In the genomic region with DNA sequence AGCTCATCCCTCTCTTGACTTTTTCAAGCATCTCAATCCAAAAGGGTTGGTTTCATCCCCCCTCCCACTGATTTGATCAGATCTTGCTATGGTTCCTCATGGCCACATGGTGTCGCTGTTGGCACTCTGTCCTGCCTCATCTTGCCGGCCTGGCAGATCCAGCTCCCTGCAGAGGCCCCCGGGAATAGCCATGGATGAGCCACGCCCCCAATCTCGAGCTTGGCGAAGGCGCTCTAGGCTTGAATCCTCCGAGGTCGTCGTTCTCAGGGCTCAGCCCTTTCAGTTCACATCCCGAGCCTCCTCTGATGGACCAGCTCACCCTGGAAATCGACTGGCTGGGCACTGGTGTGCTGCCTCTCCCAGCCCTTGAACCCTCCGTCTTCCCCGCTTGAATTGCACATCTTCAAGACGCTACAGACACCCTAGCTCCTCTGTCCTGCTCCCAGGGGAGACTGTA, we compare ENCODE assay signal across 9 cellular contexts.
DNase-seq lines count a peak whose midpoint lies in the region; ATAC-seq, FAIRE-seq and TF ChIP-seq lines count a peak whose summit lies in the region.
"Had no signal": no experiment of that assay in that cellular context is flagged by ENCODE, and none has a peak within 500 bp of the region (broad histone marks: within the 10 kb centered on the region; RNA-seq: fewer than 3 reads in every experiment).

No MANE protein-coding gene starts in this region.

- no peaks in the 10 kb centered on the region for H3K4me1 ChIP-seq in endothelial cell of umbilical vein (ENCODE audit: control insufficient read depth, extremely low read depth, insufficient read depth, low read length)
- peaks cover 3 to 5% (median 4%) of the 10 kb centered on the region in 5 donors for H3K4me1 ChIP-seq in subcutaneous abdominal adipose tissue (ENCODE audit: control insufficient read depth in 5 of 5, insufficient read depth in 5 of 5, low read length in 5 of 5)

- POLR2A ChIA-PET in AG04449 (lab: Yijun Ruan, JAX) = no interaction called here
- POLR2A ChIA-PET in endothelial cell of umbilical vein (lab: Charles Lee) = no interaction called here

- H3K36me3 ChIP-seq in endothelial cell of umbilical vein (ENCODE audit: control insufficient read depth in 2 of 2, extremely low read depth in 1 of 2, insufficient read depth in 2 of 2, low read length in 2 of 2) (no peaks in the 10 kb centered on the region), subcutaneous abdominal adipose tissue (ENCODE audit: control insufficient read depth in 5 of 5, insufficient read depth in 5 of 5, low read length in 5 of 5) (no peaks in the 10 kb centered on the region)

- BruUV-seq in endothelial cell of umbilical vein (replicated peaks; lab: Mats Ljungman, UMichigan) = no TSS peak

- intact Hi-C loops in endothelial cell of umbilical vein (cut with micrococcal nuclease) = no loop called here

- H3K9ac ChIP-seq in endothelial cell of umbilical vein (replicated peaks; ENCODE audit: extremely low read depth, insufficient read depth, low read length) (no peak overlapping the region), subcutaneous abdominal adipose tissue (ENCODE audit: low read length in 5 of 5) (no peak overlapping the region)

- peak; percentile 74 for ATAC-seq in SK-N-SH treated with all-trans-retinoic acid at 6 μM for 48 hours
- ATAC-seq in T-helper 17 cell = no peak

- peak overlapping the region; percentile 42 for H3K4me3 ChIP-seq in AG04449 (ENCODE audit: low read depth, low read length)
- no peak overlapping the region for H3K4me3 ChIP-seq in endothelial cell of umbilical vein (replicated peaks in 1 of 3; ENCODE audit: insufficient read depth in 1 of 3, low read depth in 1 of 3, low read length in 3 of 3)
- peak overlapping the region; percentile 33 to 56 (median 47) for H3K4me3 ChIP-seq in subcutaneous abdominal adipose tissue (ENCODE audit: low read depth in 1 of 5, low read length in 5 of 5)

- no peak overlapping the region for H2AFZ ChIP-seq in endothelial cell of umbilical vein (ENCODE audit: low read depth, low read length)

- TF ChIP-seq CTCF in AG04449 (IDR thresholded peaks at IDR 0.05; ENCODE audit: insufficient read depth, low read length, missing control alignments) (peak; percentile 91), GM12874 (IDR thresholded peaks at IDR 0.05; ENCODE audit: insufficient read depth, low read depth, low read length) (peak; percentile 67), endothelial cell of umbilical vein (IDR thresholded peaks at IDR 0.05; ENCODE audit: extremely low read depth in 1 of 2, insufficient read depth in 1 of 2, low read depth in 1 of 2, low read length in 2 of 2) (peak; percentile 21 to 34)

- no peak overlapping the region for H3K4me3 Mint-ChIP-seq in T-helper 17 cell
- H3K4me3 Mint-ChIP-seq: immature natural killer cell had no signal

- no peak overlapping the region for H3K27ac ChIP-seq in endothelial cell of umbilical vein (ENCODE audit: insufficient read depth, low read depth, low read length)
- H3K27ac ChIP-seq in subcutaneous abdominal adipose tissue (ENCODE audit: low read depth, low read length) = no peak overlapping the region

- no peaks in the 10 kb centered on the region for H3K79me2 ChIP-seq in endothelial cell of umbilical vein (ENCODE audit: control insufficient read depth, insufficient read depth, low read length)

- CTCF ChIA-PET in AG04449 (lab: Yijun Ruan, JAX) = interaction anchor here (0.7 to 2.5 kb wide), 11 partner anchors 10 to 1774 kb away, joined by 3 to 16 read pairs (median 4); no protein-coding TSS in a partner anchor
- CTCF ChIA-PET in endothelial cell of umbilical vein (lab: Charles Lee) = no interaction called here

- H3K27ac Mint-ChIP-seq in T-helper 17 cell = no peak overlapping the region
- H3K27ac Mint-ChIP-seq: immature natural killer cell had no signal

- no peak for TF ChIP-seq POLR2A in endothelial cell of umbilical vein (IDR thresholded peaks at IDR 0.05; ENCODE audit: low read depth, low read length)

- peak; percentile 21 for FAIRE-seq in endothelial cell of umbilical vein (lab: Jason Lieb, UNC)

- H3K9me3 ChIP-seq in endothelial cell of umbilical vein (replicated peaks; ENCODE audit: control insufficient read depth, insufficient read depth, low read length) (no peaks in the 10 kb centered on the region), subcutaneous abdominal adipose tissue (ENCODE audit: control insufficient read depth in 5 of 5, low read length in 5 of 5) (no peaks in the 10 kb centered on the region), T-helper 17 cell (ENCODE audit: control insufficient read depth, low read length, poor library complexity, severe bottlenecking) (no peaks in the 10 kb centered on the region)

- peaks cover 26% of the 10 kb centered on the region for H3K27me3 Mint-ChIP-seq in T-helper 17 cell

- no peaks in the 10 kb centered on the region for H3K27me3 ChIP-seq in endothelial cell of umbilical vein (ENCODE audit: control insufficient read depth in 2 of 2, insufficient read depth in 2 of 2, low read length in 2 of 2)
- H3K27me3 ChIP-seq in subcutaneous abdominal adipose tissue (ENCODE audit: control insufficient read depth in 5 of 5, insufficient read depth in 4 of 5, low read length in 5 of 5) = peaks cover 7 to 13% (median 10%) of the 10 kb centered on the region in 5 donors

- peaks cover 6% of the 10 kb centered on the region for H3K4me1 Mint-ChIP-seq in T-helper 17 cell

- H3K4me2 ChIP-seq in endothelial cell of umbilical vein (ENCODE audit: insufficient read depth, low read length) = no peak overlapping the region

- no peaks in the 10 kb centered on the region for H4K20me1 ChIP-seq in endothelial cell of umbilical vein (replicated peaks; ENCODE audit: control insufficient read depth, extremely low read depth, insufficient read depth, low read length)

- DNase-seq in AG04449 (ENCODE audit: low read depth, low spot score) = peak; percentile 5
- peak; percentile 65 for DNase-seq in NCI-H1105 (lab: John Stamatoyannopoulos, UW)
- DNase-seq in endothelial cell of umbilical vein (ENCODE audit: low read depth, low spot score) = no peak
- peak; percentile 76 for DNase-seq in medulla oblongata (ENCODE audit: extremely low spot score)
- no peak for DNase-seq in T-helper 17 cell

- H3K9me1 ChIP-seq in endothelial cell of umbilical vein (replicated peaks; ENCODE audit: control insufficient read depth, extremely low read depth, insufficient read depth, low read length) = no peaks in the 10 kb centered on the region

- H3K36me3 Mint-ChIP-seq in T-helper 17 cell (ENCODE audit: low read depth) = no peaks in the 10 kb centered on the region
- H3K36me3 Mint-ChIP-seq: immature natural killer cell had no signal

- dilution Hi-C loops in endothelial cell of umbilical vein (cut with MboI; ENCODE audit: extremely low pct_ligation_motif_present, low sequenced_read_pairs) = no loop called here

TF ChIP-seq in SK-N-SH treated with all-trans-retinoic acid at 6 μM for 48 hours, 23 proteins besides CTCF, POLR2A, EP300 and RAD21 (continues in another document):
- TF ChIP-seq ZFP3 (CRISPR knock-in tag; IDR thresholded peaks at IDR 0.05) (no peak), CSDC2 (CRISPR knock-in tag; IDR thresholded peaks at IDR 0.05) (no peak), TCF4 (CRISPR knock-in tag; IDR thresholded peaks at IDR 0.05; ENCODE audit: borderline replicate concordance) (peak; percentile 26; the same call in 1 of the 2 replicates), ZNF70 (CRISPR knock-in tag; IDR thresholded peaks at IDR 0.05) (no peak)

TF ChIP-seq in endothelial cell of umbilical vein, 7 proteins besides CTCF, POLR2A, EP300 and RAD21:
- TF ChIP-seq JUN (IDR thresholded peaks at IDR 0.05; ENCODE audit: borderline replicate concordance, insufficient read depth, insufficient read length, low read depth) = no peak
- no peak for TF ChIP-seq EZH2 (IDR thresholded peaks at IDR 0.05; ENCODE audit: borderline replicate concordance, low read depth, low read length, severe bottlenecking)
- TF ChIP-seq FOS (IDR thresholded peaks at IDR 0.05; ENCODE audit: borderline replicate concordance, insufficient read depth, low read length) = no peak
- no peak for TF ChIP-seq POLR2AphosphoS5 (IDR thresholded peaks at IDR 0.05; ENCODE audit: insufficient read depth, low read depth, low read length)
- TF ChIP-seq MYC (IDR thresholded peaks at IDR 0.05; ENCODE audit: low read depth, low read length) = no peak
- no peak for TF ChIP-seq GATA2 (IDR thresholded peaks at IDR 0.05; ENCODE audit: insufficient read depth, insufficient read length, low read depth, low read length)
- no peak for TF ChIP-seq MAX (IDR thresholded peaks at IDR 0.05; ENCODE audit: insufficient read depth, insufficient read length)

Comparison
In these comparisons a context has a peak if more than half of its experiments do, and no peak if none do; other contexts are left out.
1. DNase-seq: peak in AG04449 (single experiment), NCI-H1105 (single experiment) and medulla oblongata (single experiment); none in endothelial cell of umbilical vein (single experiment) and T-helper 17 cell (0 of 3).
2. H3K4me3 ChIP-seq: peak in AG04449 (single experiment) and subcutaneous abdominal adipose tissue (5 of 5); none in endothelial cell of umbilical vein (0 of 3).
3. CTCF ChIP-seq: peak in every context shown above with its lines; median percentile 91 in AG04449; 67 in GM12874; 28 in endothelial cell of umbilical vein.